Comparison of ENCODE assay signal across 12 cellular contexts in genomic region chr21:15682977-15683376, GRCh38. TPM values are rescaled to one million over a fixed set of nuclear protein-coding genes. Genes with fewer than 3 reads are reported as not detected.
DNase-seq lines count a peak whose midpoint lies in the region; FAIRE-seq and TF ChIP-seq lines count a peak whose summit lies in the region.
"Had no signal": no experiment of that assay in that cellular context is flagged by ENCODE, and none has a peak within 500 bp of the region (broad histone marks: within the 10 kb centered on the region; RNA-seq: fewer than 3 reads in every experiment).

No MANE protein-coding gene starts in this region.

- peaks cover 7% of the 10 kb centered on the region for H3K9me3 Mint-ChIP-seq in chondrocyte (ENCODE audit: low read depth)
- H3K9me3 Mint-ChIP-seq: T-cell had no signal

- H3K4me3 Mint-ChIP-seq in chondrocyte (ENCODE audit: unreplicated experiment): no peak overlapping the region
- H3K4me3 Mint-ChIP-seq: T-cell had no signal

- no peak overlapping the region for H3K27ac Mint-ChIP-seq in chondrocyte (ENCODE audit: unreplicated experiment)
- H3K27ac Mint-ChIP-seq: T-cell had no signal

- peaks cover 21% of the 10 kb centered on the region for H3K4me1 Mint-ChIP-seq in chondrocyte (ENCODE audit: low read depth)

- H3K27me3 Mint-ChIP-seq in chondrocyte (ENCODE audit: low read depth): no peaks in the 10 kb centered on the region
- H3K27me3 Mint-ChIP-seq: T-cell had no signal

- no peak for TF ChIP-seq CTCF in chondrocyte (IDR thresholded peaks at IDR 0.05)

- H3K36me3 Mint-ChIP-seq in chondrocyte (ENCODE audit: low read depth): no peaks in the 10 kb centered on the region
- H3K36me3 Mint-ChIP-seq: T-cell had no signal

- peak; percentile 62 for DNase-seq in GF-D8 (lab: John Stamatoyannopoulos, UW)
- DNase-seq in NCI-H226: peak; percentile 43
- DNase-seq in myocyte (ENCODE audit: low read depth): peak; percentile 5
- DNase-seq in glomerular visceral epithelial cell (ENCODE audit: extremely low spot score): no peak
- DNase-seq in chondrocyte (ENCODE audit: low spot score): no peak
- no peak for DNase-seq in NK-92 (lab: John Stamatoyannopoulos, UW; ENCODE audit: unreplicated experiment)
- no peak for DNase-seq in NCI-H1105 (lab: John Stamatoyannopoulos, UW)
- DNase-seq: activated naive CD4-positive, alpha-beta T cell treated with Interleukin-2 at 50 U/mL for 16 hours; NCI-H1092; NCI-H748 treated with DMSO at 0.1 percent for 48 hours; T-cell had no signal

- peak; percentile 48 for FAIRE-seq in endometrium (lab: Jason Lieb, UNC)

RNA-seq across cellular contexts. Expression of gene USP25, which starts 46.8 kb away (rescaled TPM):
- total RNA-seq in myocyte (37.0 and 53.6 TPM in 2 replicates), chondrocyte (47.2 to 58.9 TPM (median 58.5 TPM) in 3 replicates)
- 21.9 TPM for polyA plus RNA-seq in myocyte (2012)

Comparison
In these comparisons a context has a peak if more than half of its experiments do, and no peak if none do; other contexts are left out.
1. DNase-seq: peak in GF-D8 (single experiment), NCI-H226 (single experiment) and myocyte (single experiment); none in glomerular visceral epithelial cell (single experiment), chondrocyte (single experiment), NK-92 (single experiment) and NCI-H1105 (single experiment).